10 cellular contexts compared by ENCODE assay signal in the genomic region with DNA sequence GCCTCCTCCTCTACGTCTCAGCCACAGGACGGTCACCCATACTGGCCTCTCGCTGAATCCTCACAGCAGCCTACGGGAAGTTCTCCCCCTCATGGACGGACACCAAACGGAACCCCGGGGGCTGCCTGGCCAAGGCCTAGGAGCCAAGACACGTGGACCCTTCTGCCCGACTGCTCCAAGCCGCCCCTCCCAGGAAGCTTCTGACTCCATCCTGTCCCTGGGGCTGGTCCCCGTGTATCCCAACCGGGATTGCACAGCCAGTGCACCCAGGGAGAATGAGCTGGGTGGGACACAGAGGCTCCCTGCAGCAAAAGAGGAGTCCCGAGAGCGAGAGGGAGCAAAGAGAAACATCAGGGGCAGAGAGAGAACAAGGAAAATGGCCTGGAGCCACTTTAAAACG. TPM values are rescaled to one million over a fixed set of nuclear protein-coding genes. Genes with fewer than 3 reads are reported as not detected.
DNase-seq lines count a peak whose midpoint lies in the region; ATAC-seq lines count a peak whose summit lies in the region.
"Had no signal": no experiment of that assay in that cellular context is flagged by ENCODE, and none has a peak within 500 bp of the region (broad histone marks: within the 10 kb centered on the region; RNA-seq: fewer than 3 reads in every experiment).

No MANE protein-coding gene starts in this region.

- H3K36me3 Mint-ChIP-seq in naive thymus-derived CD8-positive, alpha-beta T cell = peaks cover 31 to 38% (median 31%) of the 10 kb centered on the region in 3 donors

- peak overlapping the region; percentile 85 for H3K27ac ChIP-seq in KOPT-K1 (ENCODE audit: low read depth, low read length, poor library complexity, severe bottlenecking)
- H3K27ac ChIP-seq in angular gyrus (ENCODE audit: low read depth, low read length) = peak overlapping the region; percentile 55

- peak overlapping the region; percentile 93 to 100 (median 99) for H3K4me3 Mint-ChIP-seq in naive thymus-derived CD8-positive, alpha-beta T cell

- H3K9me3 ChIP-seq in KOPT-K1 (ENCODE audit: insufficient read depth, low read length, poor library complexity, severe bottlenecking) = no peaks in the 10 kb centered on the region

- no peaks in the 10 kb centered on the region for H3K27me3 Mint-ChIP-seq in naive thymus-derived CD8-positive, alpha-beta T cell

- peaks cover 21 to 57% (median 37%) of the 10 kb centered on the region in 4 donors for H3K4me1 Mint-ChIP-seq in naive thymus-derived CD8-positive, alpha-beta T cell

- H3K36me3 ChIP-seq in KOPT-K1 (ENCODE audit: insufficient read depth, low read length) = no peaks in the 10 kb centered on the region

- peaks cover 0 to 2% (median 0%) of the 10 kb centered on the region in 9 donors for H3K9me3 Mint-ChIP-seq in naive thymus-derived CD8-positive, alpha-beta T cell

- ATAC-seq in naive thymus-derived CD8-positive, alpha-beta T cell = no peak
- ATAC-seq in GM18907 (IDR thresholded peaks at IDR 0.05; ENCODE audit: unreplicated experiment) (no peak), GM19023 (IDR thresholded peaks at IDR 0.05; ENCODE audit: unreplicated experiment) (no peak)

- POLR2A ChIA-PET in naive thymus-derived CD8-positive, alpha-beta T cell (lab: Charles Lee) = interaction anchor here (11.5 to 22.5 kb wide), 2 partner anchors 15 to 36 kb away, joined by 136 to 1403 read pairs; no protein-coding TSS in a partner anchor

- peak; percentile 63 for DNase-seq in CD1c-positive myeloid dendritic cell (ENCODE audit: extremely low spot score)
- no peak for DNase-seq in naive thymus-derived CD8-positive, alpha-beta T cell
- no peak for DNase-seq in kidney glomerular epithelial cell (lab: John Stamatoyannopoulos, UW)
- DNase-seq in stimulated activated naive CD4-positive, alpha-beta T cell treated with Interleukin-2 at 50 U/mL for 16 hours (lab: John Stamatoyannopoulos, UW) = no peak
- DNase-seq: activated gamma-delta T cell treated with Interleukin-2 at 50 U/mL for 16 hours, foreskin melanocyte had no signal

- peak overlapping the region; percentile 94 to 100 (median 98) for H3K27ac Mint-ChIP-seq in naive thymus-derived CD8-positive, alpha-beta T cell

RNA-seq across cellular contexts. Expression of a gene that starts 3.2 kb away (rescaled TPM):
- total RNA-seq in naive thymus-derived CD8-positive, alpha-beta T cell = 10 to 100 TPM; 79.6 to 80.9 TPM
- polyA plus RNA-seq in naive thymus-derived CD8-positive, alpha-beta T cell = 10 to 100 TPM; 12.2 to 28.1 (median 12.7) TPM

RNA-seq across cellular contexts. Expression of a gene that starts 16.4 kb away (rescaled TPM):
- under 1 TPM; 0.82 to 0.86 TPM for total RNA-seq in naive thymus-derived CD8-positive, alpha-beta T cell
- polyA plus RNA-seq in naive thymus-derived CD8-positive, alpha-beta T cell = under 1 TPM in 2 of 3 donors, not detected in 1; 0.45 to 0.57 TPM
